ENCODE assay signal across 18 cellular contexts in genomic region chr13:45398862-45399261, GRCh38. TPM values are rescaled to one million over a fixed set of nuclear protein-coding genes. Genes with fewer than 3 reads are reported as not detected.
A peak's percentile ranks its signal among the peaks of the same experiment; 100 is the strongest.
DNase-seq lines count a peak whose midpoint lies in the region; ATAC-seq and TF ChIP-seq lines count a peak whose summit lies in the region.
"Had no signal": no experiment of that assay in that cellular context is flagged by ENCODE, and none has a peak within 500 bp of the region (broad histone marks: within the 10 kb centered on the region; RNA-seq: fewer than 3 reads in every experiment).

No MANE protein-coding gene starts in this region.

- no peaks in the 10 kb centered on the region for H3K9me3 Mint-ChIP-seq in CD4-positive, alpha-beta T cell

- peak overlapping the region; percentile 86 for H3K27ac Mint-ChIP-seq in CD4-positive, alpha-beta T cell
- H3K27ac Mint-ChIP-seq: progenitor cell of endocrine pancreas had no signal

- CTCF ChIA-PET in CD4-positive, alpha-beta T cell (lab: Charles Lee) = no interaction called here

- peaks cover 58% of the 10 kb centered on the region for H3K4me1 Mint-ChIP-seq in CD4-positive, alpha-beta T cell (ENCODE audit: low read depth)

- no peaks in the 10 kb centered on the region for H3K27me3 Mint-ChIP-seq in CD4-positive, alpha-beta T cell
- H3K27me3 Mint-ChIP-seq: progenitor cell of endocrine pancreas had no signal

- peak in 6 of 10 experiments; percentile 16 to 48 (median 34) for DNase-seq in CD4-positive, alpha-beta T cell
- DNase-seq in activated CD8-positive, alpha-beta memory T cell treated with anti-CD3 and anti-CD28 coated beads, Interleukin-2, amount 50 U/mL, for 4 hours = peak; percentile 26
- DNase-seq in effector CD4-positive, alpha-beta T cell = peak; percentile 28
- DNase-seq in DMS53 (lab: John Stamatoyannopoulos, UW) (no peak), NCI-H2196 (lab: John Stamatoyannopoulos, UW; ENCODE audit: unreplicated experiment) (no peak), NCI-H128 (lab: John Stamatoyannopoulos, UW; ENCODE audit: unreplicated experiment) (no peak)
- DNase-seq: BE2C, dermis blood vessel endothelial cell, EL, hippocampal formation, MG63, NCI-H1930, NCI-H526 treated with DMSO at 0.1 percent for 48 hours, T1000 had no signal

- peak overlapping the region; percentile 15 for H3K4me3 Mint-ChIP-seq in CD4-positive, alpha-beta T cell

- peak; percentile 51 for ATAC-seq in CD4-positive, alpha-beta T cell (ENCODE audit: poor library complexity)
- ATAC-seq in HG02610 (IDR thresholded peaks at IDR 0.05; ENCODE audit: unreplicated experiment) = peak; percentile 37
- ATAC-seq in HG02973 (IDR thresholded peaks at IDR 0.05; ENCODE audit: unreplicated experiment) = no peak

- intact Hi-C loops in CD4-positive, alpha-beta T cell (cut with DNase I, micrococcal nuclease) = loop anchor here in 1 of 2 experiments (5.0 kb wide), 1 partner anchor 73 kb away; no protein-coding TSS in a partner anchor

- peaks cover 74% of the 10 kb centered on the region for H3K36me3 Mint-ChIP-seq in CD4-positive, alpha-beta T cell (ENCODE audit: low read depth)

- H3K27me3 ChIP-seq in CD4-positive, alpha-beta T cell (ENCODE audit: control insufficient read depth, insufficient read depth, low read length) = no peaks in the 10 kb centered on the region
- H3K27me3 ChIP-seq: BE2C, MG63, tibial nerve had no signal

- peak overlapping the region; percentile 45 for H3K27ac ChIP-seq in CD4-positive, alpha-beta T cell (ENCODE audit: low read depth, low read length)
- H3K27ac ChIP-seq: tibial nerve had no signal

- no peak for TF ChIP-seq CTCF in CD4-positive, alpha-beta T cell (IDR thresholded peaks at IDR 0.05)

- H3K9me3 ChIP-seq in CD4-positive, alpha-beta T cell (ENCODE audit: control insufficient read depth, low read length) = no peaks in the 10 kb centered on the region
- H3K9me3 ChIP-seq: BE2C, MG63, tibial nerve had no signal

- POLR2A ChIA-PET in CD4-positive, alpha-beta T cell (lab: Charles Lee) = interaction anchor here (1.2 to 7.1 kb wide), 4 partner anchors 14 to 57 kb away, joined by 3 to 100 read pairs (median 4); partner anchors contain the start of genes SLC25A30 and TPT1

RNA-seq across cellular contexts. Expression of gene SLC25A30, which starts 19.3 kb away (rescaled TPM):
- 10 to 100 TPM; 23.2 to 28.6 TPM for total RNA-seq in CD4-positive, alpha-beta T cell

RNA-seq across cellular contexts. Expression of gene TPT1, which starts 57.9 kb away (rescaled TPM):
- 1,000 to 10,000 TPM; 8,742 to 8,834 TPM for total RNA-seq in CD4-positive, alpha-beta T cell

Comparison
In these comparisons a context has a peak if more than half of its experiments do, and no peak if none do; other contexts are left out.
1. DNase-seq: peak in CD4-positive, alpha-beta T cell (6 of 10), activated CD8-positive, alpha-beta memory T cell treated with anti-CD3 and anti-CD28 coated beads, Interleukin-2, amount 50 U/mL, for 4 hours (single experiment) and effector CD4-positive, alpha-beta T cell (single experiment); none in DMS53 (single experiment), NCI-H2196 (single experiment) and NCI-H128 (single experiment).